Comparison of ENCODE assay signal across 10 cellular contexts in the genomic region with DNA sequence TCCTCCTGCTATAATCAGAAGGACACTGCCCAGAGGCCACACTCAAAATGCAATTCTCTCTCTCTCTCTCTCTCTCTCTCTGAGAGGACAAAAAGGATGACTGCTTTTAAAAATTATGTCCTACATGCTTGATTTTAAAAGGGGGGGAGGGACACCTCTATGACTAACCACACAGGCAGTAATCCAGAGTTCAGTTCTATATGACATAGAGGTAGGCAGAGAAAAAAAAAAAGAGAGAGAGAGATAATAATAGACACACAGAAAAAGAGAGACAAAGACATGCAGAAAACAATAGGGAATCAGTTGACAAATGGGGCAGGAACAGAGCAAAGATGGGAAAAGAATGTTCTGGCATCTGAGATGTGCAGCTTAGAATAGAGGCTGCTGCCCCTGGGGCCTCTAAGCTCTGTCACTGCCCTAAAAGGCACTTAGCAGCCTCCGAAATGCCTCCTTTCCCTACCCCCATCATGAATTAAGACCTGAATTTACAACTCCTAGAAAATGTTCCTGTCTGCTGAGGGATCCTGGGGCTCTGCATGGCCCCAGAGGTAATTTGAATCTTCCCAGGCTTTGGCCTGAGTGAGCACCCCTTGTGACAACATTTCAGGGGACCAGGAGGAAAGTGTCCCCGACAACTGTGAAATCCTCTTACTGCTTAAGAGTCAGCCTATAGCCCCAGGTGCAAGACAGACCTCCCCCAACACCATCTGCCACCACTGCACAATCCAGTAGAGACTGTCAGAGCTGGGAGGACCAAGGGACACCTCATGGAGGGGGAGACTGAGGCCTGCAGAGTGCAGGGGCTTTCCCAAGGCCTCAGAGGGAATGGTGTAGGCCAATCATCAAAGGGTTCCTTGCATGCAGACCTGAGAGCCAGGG. TPM values are rescaled to one million over a fixed set of nuclear protein-coding genes. Genes with fewer than 3 reads are reported as not detected.
DNase-seq lines count a peak whose midpoint lies in the region; ATAC-seq and TF ChIP-seq lines count a peak whose summit lies in the region.
"Had no signal": no experiment of that assay in that cellular context is flagged by ENCODE, and none has a peak within 500 bp of the region (broad histone marks: within the 10 kb centered on the region; RNA-seq: fewer than 3 reads in every experiment).

No MANE protein-coding gene starts in this region.

- no peak overlapping the region for H2BK12ac ChIP-seq in mesenchymal stem cell (ENCODE audit: low read length in 2 of 2)

- H3K23ac ChIP-seq in mesenchymal stem cell (ENCODE audit: low read length in 2 of 2) = no peak overlapping the region

- no peak for DNase-seq in activated naive CD4-positive, alpha-beta T cell treated with anti-CD3 and anti-CD28 coated beads for 36 hours
- DNase-seq in activated naive CD4-positive, alpha-beta T cell treated with Interleukin-2 at 50 U/mL for 16 hours = no peak
- DNase-seq in cardiac fibroblast (ENCODE audit: low read depth in 2 of 2) = peak; percentile 32 to 84
- DNase-seq in mesenchymal stem cell = no peak
- DNase-seq in thyroid gland = no peak
- DNase-seq in GOT3 (lab: John Stamatoyannopoulos, UW) = no peak
- DNase-seq in NOMO-1 treated with dmso at 0.1 percent for 144 hours (lab: John Stamatoyannopoulos, UW; ENCODE audit: unreplicated experiment) = no peak

- H2AK5ac ChIP-seq in mesenchymal stem cell (ENCODE audit: low read length, severe bottlenecking) = no peak overlapping the region

- no peak overlapping the region for H2BK15ac ChIP-seq in mesenchymal stem cell (ENCODE audit: low read depth, poor library complexity, severe bottlenecking)

- no peaks in the 10 kb centered on the region for H3K9me3 Mint-ChIP-seq in activated naive CD4-positive, alpha-beta T cell treated with anti-CD3 and anti-CD28 coated beads for 36 hours
- H3K9me3 Mint-ChIP-seq: activated T-helper 2 cell treated with anti-CD3 and anti-CD28 coated beads, Interferon-gamma antibody, Interleukin-2, Interleukin-4, amounts not matched to agents 10 μg/mL and 5 μg/mL and 100 μg/mL, durations not matched to agents 14 hours and 24 hours and 36 hours had no signal

- TF ChIP-seq POLR2A in thyroid gland (IDR thresholded peaks at IDR 0.05) = no peak

- H3K4me3 Mint-ChIP-seq in activated naive CD4-positive, alpha-beta T cell treated with anti-CD3 and anti-CD28 coated beads for 36 hours = no peak overlapping the region

- TF ChIP-seq CTCF in cardiac fibroblast (IDR thresholded peaks at IDR 0.05; ENCODE audit: low read depth, low read length) (no peak), thyroid gland (IDR thresholded peaks at IDR 0.05) (no peak)

- no peak overlapping the region for H3K18ac ChIP-seq in mesenchymal stem cell (ENCODE audit: low read depth in 1 of 2, low read length in 2 of 2)

- H3K4me1 ChIP-seq in mesenchymal stem cell (ENCODE audit: control insufficient read depth, insufficient read depth, low read depth, low read length) = peaks cover 6% of the 10 kb centered on the region
- H3K4me1 ChIP-seq in thyroid gland = peaks cover 0 to 3% of the 10 kb centered on the region in 2 donors

- CTCF ChIA-PET in activated naive CD4-positive, alpha-beta T cell treated with anti-CD3 and anti-CD28 coated beads for 36 hours (lab: Charles Lee) = interaction anchor here (0.7 kb wide), 1 partner anchor 72 kb away, joined by 3 read pairs; no protein-coding TSS in a partner anchor

- H3K14ac ChIP-seq in mesenchymal stem cell (ENCODE audit: low read length in 2 of 2) = no peak overlapping the region

- no peak for ATAC-seq in GM18502 (IDR thresholded peaks at IDR 0.05; ENCODE audit: poor library complexity, unreplicated experiment)

- H3K27me3 Mint-ChIP-seq in activated naive CD4-positive, alpha-beta T cell treated with anti-CD3 and anti-CD28 coated beads for 36 hours (ENCODE audit: low read depth) = no peaks in the 10 kb centered on the region

- peak overlapping the region; percentile 17 for H3K27ac Mint-ChIP-seq in activated naive CD4-positive, alpha-beta T cell treated with anti-CD3 and anti-CD28 coated beads for 36 hours
- H3K27ac Mint-ChIP-seq: activated T-helper 2 cell treated with anti-CD3 and anti-CD28 coated beads, Interferon-gamma antibody, Interleukin-2, Interleukin-4, amounts not matched to agents 10 μg/mL and 5 μg/mL and 100 μg/mL, durations not matched to agents 14 hours and 24 hours and 36 hours had no signal

- H3K4me2 ChIP-seq in mesenchymal stem cell (ENCODE audit: low read length, poor library complexity, severe bottlenecking) = no peak overlapping the region

- WGBS in mesenchymal stem cell = 55% methylated on average over 1 of the region's 2 CpGs
- 85 to 86% methylated on average over 2 of the region's 2 CpGs for WGBS in thyroid gland, 2 donors

- no peak overlapping the region for H3K4me3 ChIP-seq in cardiac fibroblast (replicated peaks in 1 of 2; ENCODE audit: low read depth in 2 of 2, low read length in 2 of 2)
- H3K4me3 ChIP-seq in mesenchymal stem cell (ENCODE audit: insufficient read depth in 1 of 2, low read depth in 1 of 2, low read length in 2 of 2) = no peak overlapping the region
- H3K4me3 ChIP-seq in thyroid gland (replicated peaks in 1 of 3) = no peak overlapping the region

- H2BK5ac ChIP-seq in mesenchymal stem cell (ENCODE audit: low read depth, low read length, poor library complexity, severe bottlenecking) = no peak overlapping the region

- no peak overlapping the region for H2BK120ac ChIP-seq in mesenchymal stem cell (ENCODE audit: low read depth, low read length)

- H2AFZ ChIP-seq in mesenchymal stem cell (ENCODE audit: low read depth, low read length) = no peak overlapping the region

- H4K91ac ChIP-seq in mesenchymal stem cell (ENCODE audit: low read length) = no peak overlapping the region

- H3K4me1 Mint-ChIP-seq in activated naive CD4-positive, alpha-beta T cell treated with anti-CD3 and anti-CD28 coated beads for 36 hours (ENCODE audit: low read depth) = peaks cover 11% of the 10 kb centered on the region

- no peak overlapping the region for H3K4ac ChIP-seq in mesenchymal stem cell (ENCODE audit: low read depth in 1 of 2, low read length in 2 of 2)

- H3K36me3 ChIP-seq in mesenchymal stem cell (ENCODE audit: control insufficient read depth in 1 of 2, insufficient read depth in 2 of 2, low read depth in 1 of 2, low read length in 2 of 2) = no peaks in the 10 kb centered on the region
- no peaks in the 10 kb centered on the region for H3K36me3 ChIP-seq in thyroid gland
- H3K36me3 ChIP-seq: neutrophil had no signal

- H3K9me3 ChIP-seq in mesenchymal stem cell (ENCODE audit: control insufficient read depth, low read length) (no peaks in the 10 kb centered on the region), thyroid gland (no peaks in the 10 kb centered on the region)
- H3K9me3 ChIP-seq: neutrophil had no signal

- no peaks in the 10 kb centered on the region for H3K79me1 ChIP-seq in mesenchymal stem cell (replicated peaks; ENCODE audit: low read length, poor library complexity, severe bottlenecking)

- peak overlapping the region; percentile 21 for H3K9ac ChIP-seq in mesenchymal stem cell (ENCODE audit: low read length)

- H3K27me3 ChIP-seq in mesenchymal stem cell (ENCODE audit: control insufficient read depth in 1 of 2, insufficient read depth in 1 of 2, low read length in 2 of 2) (no peaks in the 10 kb centered on the region), thyroid gland (no peaks in the 10 kb centered on the region)
- H3K27me3 ChIP-seq: neutrophil had no signal

- no peaks in the 10 kb centered on the region for H3K36me3 Mint-ChIP-seq in activated naive CD4-positive, alpha-beta T cell treated with anti-CD3 and anti-CD28 coated beads for 36 hours (ENCODE audit: low read depth)

- intact Hi-C loops in activated naive CD4-positive, alpha-beta T cell treated with anti-CD3 and anti-CD28 coated beads for 36 hours (cut with micrococcal nuclease) = loop anchor here (5.0 kb wide), 1 partner anchor 398 kb away; the partner anchor contains the start of gene RNF103
- intact Hi-C loops in thyroid gland (cut with DNase I) = loop anchor here (10.0 kb wide), 1 partner anchor 141 kb away; no protein-coding TSS in a partner anchor

- H3K27ac ChIP-seq in mesenchymal stem cell (ENCODE audit: low read length, poor library complexity, severe bottlenecking) (no peak overlapping the region), thyroid gland (peak overlapping the region in 2 of 3 donors; percentile 28 to 68)
- H3K27ac ChIP-seq: neutrophil had no signal

- no peak overlapping the region for H4K8ac ChIP-seq in mesenchymal stem cell (ENCODE audit: low read length)

RNA-seq across cellular contexts. Expression of gene MRPL35, which starts 24.7 kb away (rescaled TPM):
- 10 to 100 TPM; 63.0 to 65.0 TPM for total RNA-seq in activated naive CD4-positive, alpha-beta T cell treated with anti-CD3 and anti-CD28 coated beads for 36 hours
- polyA plus RNA-seq in mesenchymal stem cell (2013, experiment 1 of 2) = 35.3 TPM
- polyA plus RNA-seq in mesenchymal stem cell (2013, experiment 2 of 2) = 39.0 TPM
- total RNA-seq in thyroid gland = 10 to 100 TPM; 18.3 to 46.9 (median 26.3) TPM

RNA-seq across cellular contexts. Expression of gene IMMT, which starts 28.7 kb away (rescaled TPM):
- total RNA-seq in activated naive CD4-positive, alpha-beta T cell treated with anti-CD3 and anti-CD28 coated beads for 36 hours = 100 to 1,000 TPM; 164 to 168 TPM
- 77.0 TPM for polyA plus RNA-seq in mesenchymal stem cell (2013, experiment 1 of 2)
- polyA plus RNA-seq in mesenchymal stem cell (2013, experiment 2 of 2) = 76.1 TPM
- 10 to 100 TPM; 54.0 to 88.2 (median 67.1) TPM for total RNA-seq in thyroid gland

Comparison
In these comparisons a context has a peak if more than half of its experiments do, and no peak if none do; other contexts are left out.
1. DNase-seq: peak in cardiac fibroblast (2 of 2); none in activated naive CD4-positive, alpha-beta T cell treated with anti-CD3 and anti-CD28 coated beads for 36 hours (single experiment), activated naive CD4-positive, alpha-beta T cell treated with Interleukin-2 at 50 U/mL for 16 hours (single experiment), mesenchymal stem cell (single experiment), thyroid gland (0 of 2), GOT3 (single experiment) and NOMO-1 treated with dmso at 0.1 percent for 144 hours (single experiment).